In genomic region chr5:156399323-156399722, GRCh38 we compare ENCODE assay signal across 16 cellular contexts.
"Had no signal": no experiment of that assay in that cellular context is flagged by ENCODE, and none has a peak within 500 bp of the region (broad histone marks: within the 10 kb centered on the region; RNA-seq: fewer than 3 reads in every experiment).

No MANE protein-coding gene starts in this region.

- H3K9me3 ChIP-seq: left lung, right lobe of liver, spleen, thoracic aorta, transverse colon had no signal

- H3K4me1 ChIP-seq: right lobe of liver had no signal

- H3K27me3 ChIP-seq: left lung, right lobe of liver, spleen, transverse colon had no signal

- H3K27ac ChIP-seq: coronary artery, left lung, right lobe of liver, thoracic aorta, transverse colon had no signal

- ATAC-seq: left lung; naive thymus-derived CD8-positive, alpha-beta T cell; right lobe of liver; stimulated activated memory B cell treated with anti-CD40 and anti-IgM and Interleukin-4, amounts not matched to agents 10 μg/mL and 1 μg/mL and 100 μg/mL, for 72 hours had no signal

- DNase-seq: central memory CD4-positive, alpha-beta T cell; effector CD4-positive, alpha-beta T cell; endodermal cell; erythroblast; islet precursor cell; left lung; naive thymus-derived CD8-positive, alpha-beta T cell; right lobe of liver; spleen; stimulated activated CD4-positive, alpha-beta T cell treated with anti-CD3 and anti-CD28 coated beads, Interleukin-15, amount 100 ng/mL, for 24 hours; stimulated activated CD4-positive, alpha-beta T cell treated with anti-CD3 and anti-CD28 coated beads, Interleukin-1b, Interleukin-23, amount 100 ng/mL, for 48 hours; stimulated activated CD4-positive, alpha-beta T cell treated with anti-CD3 and anti-CD28 coated beads, Interleukin-4, amount 100 ng/mL, for 24 hours; transverse colon had no signal

- H3K4me3 ChIP-seq: coronary artery, left lung, right lobe of liver, spleen, thoracic aorta, transverse colon had no signal

- H3K36me3 ChIP-seq: left lung, right lobe of liver, spleen, thoracic aorta, transverse colon had no signal
